8 cellular contexts compared by ENCODE assay signal in genomic region chr22:37186228-37186996, GRCh38. TPM values are rescaled to one million over a fixed set of nuclear protein-coding genes. Genes with fewer than 3 reads are reported as not detected.
A peak's percentile ranks its signal among the peaks of the same experiment; 100 is the strongest.
DNase-seq lines count a peak whose midpoint lies in the region; ATAC-seq lines count a peak whose summit lies in the region.

No MANE protein-coding gene starts in this region.

- DNase-seq in NCI-H1694 (lab: John Stamatoyannopoulos, UW) = peak; percentile 27
- no peak for DNase-seq in NCI-H1694 treated with DMSO at 0.1 percent for 48 hours (lab: John Stamatoyannopoulos, UW)
- peak; percentile 54 for DNase-seq in M059J (ENCODE audit: low read depth)
- DNase-seq in glomerular visceral epithelial cell (ENCODE audit: extremely low spot score) = peak; percentile 50
- peak; percentile 42 for DNase-seq in sciatic nerve (ENCODE audit: low spot score)
- DNase-seq in NCI-H2029 treated with DMSO at 0.1 percent for 48 hours (lab: John Stamatoyannopoulos, UW) = no peak

- no peaks in the 10 kb centered on the region for H3K9me3 Mint-ChIP-seq in activated T-helper 17 cell treated with anti-CD3 and anti-CD28 coated beads, Interleukin-2, amount 50 U/mL, for 72 hours

- H3K27ac Mint-ChIP-seq in activated T-helper 17 cell treated with anti-CD3 and anti-CD28 coated beads, Interleukin-2, amount 50 U/mL, for 72 hours = peak overlapping the region; percentile 75

- intact Hi-C loops in sciatic nerve (cut with DNase I) = no loop called here

- H3K4me3 Mint-ChIP-seq in activated T-helper 17 cell treated with anti-CD3 and anti-CD28 coated beads, Interleukin-2, amount 50 U/mL, for 72 hours = peak overlapping the region; percentile 63

- no peaks in the 10 kb centered on the region for H3K27me3 Mint-ChIP-seq in activated T-helper 17 cell treated with anti-CD3 and anti-CD28 coated beads, Interleukin-2, amount 50 U/mL, for 72 hours

- no peaks in the 10 kb centered on the region for H3K36me3 Mint-ChIP-seq in activated T-helper 17 cell treated with anti-CD3 and anti-CD28 coated beads, Interleukin-2, amount 50 U/mL, for 72 hours (ENCODE audit: low read depth)

- peak; percentile 73 for ATAC-seq in activated T-helper 17 cell treated with anti-CD3 and anti-CD28 coated beads, Interleukin-2, amount 50 U/mL, for 72 hours (replicated peaks)
- ATAC-seq in sciatic nerve (peak; percentile 31), GM19351 (IDR thresholded peaks at IDR 0.05; ENCODE audit: unreplicated experiment) (no peak)

- H3K4me1 Mint-ChIP-seq in activated T-helper 17 cell treated with anti-CD3 and anti-CD28 coated beads, Interleukin-2, amount 50 U/mL, for 72 hours = peaks cover 14% of the 10 kb centered on the region

RNA-seq across cellular contexts. Expression of gene C1QTNF6, which starts 1.6 kb away (rescaled TPM):
- total RNA-seq in M059J (2014; rRNA removed; shearing (Covaris generic)) = 14.0 and 16.5 TPM in 2 replicates
- 10 to 100 TPM in 1 of 2 donors, 1 to 10 TPM in 1; 5.0 to 16.3 TPM for total RNA-seq in activated T-helper 17 cell treated with anti-CD3 and anti-CD28 coated beads, Interleukin-2, amount 50 U/mL, for 72 hours
- 7.8 TPM for total RNA-seq in sciatic nerve

RNA-seq across cellular contexts. Expression of gene SSTR3, which starts 25.9 kb away (rescaled TPM):
- not detected in 2 replicates for total RNA-seq in M059J (2014; rRNA removed; shearing (Covaris generic))
- total RNA-seq in activated T-helper 17 cell treated with anti-CD3 and anti-CD28 coated beads, Interleukin-2, amount 50 U/mL, for 72 hours = 10 to 100 TPM in 1 of 2 donors, 1 to 10 TPM in 1; 2.6 to 16.2 TPM
- total RNA-seq in sciatic nerve = not detected

RNA-seq across cellular contexts. Expression of gene IL2RB, which starts 36.7 kb away (rescaled TPM):
- 0.07 and 0.59 TPM in 2 replicates for total RNA-seq in M059J (2014; rRNA removed; shearing (Covaris generic))
- total RNA-seq in activated T-helper 17 cell treated with anti-CD3 and anti-CD28 coated beads, Interleukin-2, amount 50 U/mL, for 72 hours = 100 to 1,000 TPM; 425 to 498 TPM
- 3.7 TPM for total RNA-seq in sciatic nerve

RNA-seq across cellular contexts. Expression of gene RAC2, which starts 57.7 kb away (rescaled TPM):
- 3.7 and 5.0 TPM in 2 replicates for total RNA-seq in M059J (2014; rRNA removed; shearing (Covaris generic))
- 1,000 to 10,000 TPM in 1 of 2 donors, 100 to 1,000 TPM in 1; 674 to 1,069 TPM for total RNA-seq in activated T-helper 17 cell treated with anti-CD3 and anti-CD28 coated beads, Interleukin-2, amount 50 U/mL, for 72 hours
- total RNA-seq in sciatic nerve = 18.9 TPM

Comparison
In these comparisons a context has a peak if more than half of its experiments do, and no peak if none do; other contexts are left out.
1. DNase-seq: peak in NCI-H1694 (single experiment), M059J (single experiment), glomerular visceral epithelial cell (single experiment) and sciatic nerve (single experiment); none in NCI-H1694 treated with DMSO at 0.1 percent for 48 hours (single experiment) and NCI-H2029 treated with DMSO at 0.1 percent for 48 hours (single experiment).
2. RNA of gene IL2RB, which starts 36.7 kb away (total RNA-seq): 425 to 498 TPM in activated T-helper 17 cell treated with anti-CD3 and anti-CD28 coated beads, Interleukin-2, amount 50 U/mL, for 72 hours; 3.7 TPM in sciatic nerve (single experiment) and 0.07 to 0.59 TPM in M059J; every median in the first group is over 10 times any median in the second.